Comparison of ENCODE assay signal across 7 cellular contexts in genomic region chr2:96008051-96008450, GRCh38. TPM values are rescaled to one million over a fixed set of nuclear protein-coding genes. Genes with fewer than 3 reads are reported as not detected.
"Had no signal": no experiment of that assay in that cellular context is flagged by ENCODE, and none has a peak within 500 bp of the region (broad histone marks: within the 10 kb centered on the region; RNA-seq: fewer than 3 reads in every experiment).

No MANE protein-coding gene starts in this region.

RNA-seq across cellular contexts. Expression of gene GPAT2, which starts 26.7 kb away (rescaled TPM):
- total RNA-seq: HT-29, LHCN-M2, MCF 10A, OCI-LY7, PC-3, SK-MEL-5 had no signal
- polyA plus RNA-seq: SK-N-SH had no signal
